12 cellular contexts compared by ENCODE assay signal in the genomic region with DNA sequence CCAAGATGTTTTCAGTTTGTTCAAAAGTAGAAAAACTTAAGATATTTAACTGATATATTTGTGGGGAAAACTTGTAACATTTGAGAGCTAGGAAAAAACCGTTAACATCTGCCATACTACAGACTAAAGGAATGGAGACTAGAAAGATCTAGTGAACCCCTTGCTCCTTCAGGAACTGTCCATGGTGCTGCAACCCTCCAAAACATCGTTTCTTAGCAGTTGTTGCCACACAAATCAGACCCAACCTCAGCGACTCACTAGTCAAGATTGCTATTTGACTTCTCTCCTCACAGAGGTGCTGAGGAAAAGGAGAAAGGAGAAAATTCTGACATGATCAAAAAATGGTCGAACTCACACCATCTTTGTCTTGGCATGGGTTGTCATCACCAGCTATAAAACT.
DNase-seq lines count a peak whose midpoint lies in the region; TF ChIP-seq lines count a peak whose summit lies in the region.
"Had no signal": no experiment of that assay in that cellular context is flagged by ENCODE, and none has a peak within 500 bp of the region (broad histone marks: within the 10 kb centered on the region; RNA-seq: fewer than 3 reads in every experiment).

No MANE protein-coding gene starts in this region.

- no peaks in the 10 kb centered on the region for H3K4me1 Mint-ChIP-seq in MCF 10A (ENCODE audit: insufficient read depth, unreplicated experiment)
- no peaks in the 10 kb centered on the region for H3K4me1 Mint-ChIP-seq in CD8-positive, alpha-beta memory T cell
- H3K4me1 Mint-ChIP-seq: activated naive CD8-positive, alpha-beta T cell treated with anti-CD3 and anti-CD28 coated beads, Interleukin-2, amount 50 U/mL, for 24 hours had no signal

- H3K27me3 Mint-ChIP-seq in MCF 10A (ENCODE audit: insufficient read depth, unreplicated experiment), result no peaks in the 10 kb centered on the region
- peaks cover 0 to 2% of the 10 kb centered on the region in 2 donors for H3K27me3 Mint-ChIP-seq in CD8-positive, alpha-beta memory T cell
- H3K27me3 Mint-ChIP-seq: activated naive CD8-positive, alpha-beta T cell treated with anti-CD3 and anti-CD28 coated beads, Interleukin-2, amount 50 U/mL, for 24 hours had no signal

- H3K27me3 ChIP-seq in breast epithelium (no peaks in the 10 kb centered on the region), right atrium auricular region (no peaks in the 10 kb centered on the region)
- H3K27me3 ChIP-seq in CD8-positive, alpha-beta memory T cell (ENCODE audit: insufficient read depth, low read length, poor library complexity, severe bottlenecking), result no peaks in the 10 kb centered on the region
- H3K27me3 ChIP-seq: BE2C, esophagus muscularis mucosa had no signal

- DNase-seq in MCF 10A (ENCODE audit: unreplicated experiment) (peak; percentile 38), breast epithelium (ENCODE audit: low spot score in 2 of 2) (no peak), RPMI8226 (peak; percentile 36), fibroblast of villous mesenchyme (ENCODE audit: low read depth) (peak; percentile 32), NCI-H1048 (lab: John Stamatoyannopoulos, UW) (no peak), NCI-H2081 (lab: John Stamatoyannopoulos, UW) (no peak), right atrium auricular region (ENCODE audit: low spot score) (no peak)
- DNase-seq in CD8-positive, alpha-beta memory T cell, result no peak
- DNase-seq: activated naive CD8-positive, alpha-beta T cell treated with anti-CD3 and anti-CD28 coated beads, Interleukin-2, amount 50 U/mL, for 24 hours; BE2C; NCI-H1417 had no signal

- TF ChIP-seq CTCF in MCF 10A (IDR thresholded peaks at IDR 0.05; ENCODE audit: unreplicated experiment) (no peak), breast epithelium (IDR thresholded peaks at IDR 0.05) (no peak), fibroblast of villous mesenchyme (IDR thresholded peaks at IDR 0.05; ENCODE audit: insufficient read depth, low read depth, low read length) (no peak), right atrium auricular region (IDR thresholded peaks at IDR 0.05) (no peak)

- no peaks in the 10 kb centered on the region for H3K4me1 ChIP-seq in breast epithelium
- no peaks in the 10 kb centered on the region for H3K4me1 ChIP-seq in CD8-positive, alpha-beta memory T cell (ENCODE audit: insufficient read depth, low read length)
- no peaks in the 10 kb centered on the region for H3K4me1 ChIP-seq in right atrium auricular region
- H3K4me1 ChIP-seq: BE2C, esophagus muscularis mucosa had no signal

- no peaks in the 10 kb centered on the region for H3K9me3 ChIP-seq in breast epithelium
- no peaks in the 10 kb centered on the region for H3K9me3 ChIP-seq in CD8-positive, alpha-beta memory T cell (ENCODE audit: low read length)
- no peaks in the 10 kb centered on the region for H3K9me3 ChIP-seq in right atrium auricular region
- H3K9me3 ChIP-seq: BE2C, esophagus muscularis mucosa had no signal

- H3K4me3 ChIP-seq in breast epithelium (no peak overlapping the region), fibroblast of villous mesenchyme (ENCODE audit: low read depth, low read length) (no peak overlapping the region), right atrium auricular region (no peak overlapping the region)
- H3K4me3 ChIP-seq in CD8-positive, alpha-beta memory T cell (ENCODE audit: low read length), result no peak overlapping the region
- H3K4me3 ChIP-seq: esophagus muscularis mucosa had no signal

- intact Hi-C loops in MCF 10A (cut with micrococcal nuclease), result no loop called here
- intact Hi-C loops in breast epithelium (cut with DNase I; ENCODE audit: low total_unique reads), result no loop called here

- no peaks in the 10 kb centered on the region for H3K36me3 ChIP-seq in breast epithelium
- no peaks in the 10 kb centered on the region for H3K36me3 ChIP-seq in CD8-positive, alpha-beta memory T cell (ENCODE audit: insufficient read depth, low read length)
- H3K36me3 ChIP-seq in right atrium auricular region, result no peaks in the 10 kb centered on the region
- H3K36me3 ChIP-seq: BE2C, esophagus muscularis mucosa had no signal

- H3K27ac ChIP-seq in breast epithelium, result no peak overlapping the region
- H3K27ac ChIP-seq in CD8-positive, alpha-beta memory T cell (ENCODE audit: low read depth, low read length), result no peak overlapping the region
- H3K27ac ChIP-seq in right atrium auricular region, result no peak overlapping the region
- H3K27ac ChIP-seq: esophagus muscularis mucosa had no signal

- H3K9me3 Mint-ChIP-seq in MCF 10A (ENCODE audit: unreplicated experiment), result peaks cover 21% of the 10 kb centered on the region
- peaks cover 1 to 16% (median 6%) of the 10 kb centered on the region in 5 donors for H3K9me3 Mint-ChIP-seq in CD8-positive, alpha-beta memory T cell
- H3K9me3 Mint-ChIP-seq: activated naive CD8-positive, alpha-beta T cell treated with anti-CD3 and anti-CD28 coated beads, Interleukin-2, amount 50 U/mL, for 24 hours had no signal

- CTCF ChIA-PET in MCF 10A (lab: Yijun Ruan, JAX), result no interaction called here
- CTCF ChIA-PET in CD8-positive, alpha-beta memory T cell (lab: Charles Lee), result no interaction called here

- BruUV-seq in MCF 10A (replicated peaks; lab: Mats Ljungman, UMichigan), result no TSS peak

- no peak overlapping the region for H3K4me3 Mint-ChIP-seq in MCF 10A (ENCODE audit: unreplicated experiment)
- no peak overlapping the region for H3K4me3 Mint-ChIP-seq in CD8-positive, alpha-beta memory T cell
- H3K4me3 Mint-ChIP-seq: activated naive CD8-positive, alpha-beta T cell treated with anti-CD3 and anti-CD28 coated beads, Interleukin-2, amount 50 U/mL, for 24 hours had no signal

- H3K36me3 Mint-ChIP-seq in MCF 10A (ENCODE audit: insufficient read depth, unreplicated experiment), result no peaks in the 10 kb centered on the region
- H3K36me3 Mint-ChIP-seq in CD8-positive, alpha-beta memory T cell, result no peaks in the 10 kb centered on the region

- TF ChIP-seq POLR2A in breast epithelium (IDR thresholded peaks at IDR 0.05), result no peak

- POLR2A ChIA-PET in MCF 10A (lab: Yijun Ruan, JAX), result no interaction called here
- POLR2A ChIA-PET in CD8-positive, alpha-beta memory T cell (lab: Charles Lee), result no interaction called here

- no peak overlapping the region for H3K27ac Mint-ChIP-seq in MCF 10A (ENCODE audit: low read depth, unreplicated experiment)
- H3K27ac Mint-ChIP-seq in CD8-positive, alpha-beta memory T cell, result no peak overlapping the region
- H3K27ac Mint-ChIP-seq: activated naive CD8-positive, alpha-beta T cell treated with anti-CD3 and anti-CD28 coated beads, Interleukin-2, amount 50 U/mL, for 24 hours had no signal

Comparison
In these comparisons a context has a peak if more than half of its experiments do, and no peak if none do; other contexts are left out.
1. DNase-seq: peak in MCF 10A (single experiment), RPMI8226 (single experiment) and fibroblast of villous mesenchyme (single experiment); none in breast epithelium (0 of 2), NCI-H1048 (single experiment), NCI-H2081 (0 of 2), CD8-positive, alpha-beta memory T cell (0 of 5) and right atrium auricular region (single experiment).